Comparison of ENCODE assay signal across 11 cellular contexts in genomic region chr14:64550539-64551333, GRCh38. TPM values are rescaled to one million over a fixed set of nuclear protein-coding genes. Genes with fewer than 3 reads are reported as not detected.
A peak's percentile ranks its signal among the peaks of the same experiment; 100 is the strongest.
DNase-seq lines count a peak whose midpoint lies in the region; ATAC-seq and TF ChIP-seq lines count a peak whose summit lies in the region.
"Had no signal": no experiment of that assay in that cellular context is flagged by ENCODE, and none has a peak within 500 bp of the region (broad histone marks: within the 10 kb centered on the region; RNA-seq: fewer than 3 reads in every experiment).

No MANE protein-coding gene starts in this region.

- no peaks in the 10 kb centered on the region for H3K9me3 Mint-ChIP-seq in effector memory CD8-positive, alpha-beta T cell
- H3K9me3 Mint-ChIP-seq in nephron progenitor cell, result no peaks in the 10 kb centered on the region

- H3K4me1 Mint-ChIP-seq in effector memory CD8-positive, alpha-beta T cell (ENCODE audit: low read depth in 2 of 2), result peaks cover 6 to 14% of the 10 kb centered on the region in 2 donors
- peaks cover 9% of the 10 kb centered on the region for H3K4me1 Mint-ChIP-seq in nephron progenitor cell

- intact Hi-C loops in tibial artery (cut with DNase I; ENCODE audit: low total_unique reads), result no loop called here

- H3K4me3 ChIP-seq in tibial artery, result no peak overlapping the region

- H3K27ac Mint-ChIP-seq in effector memory CD8-positive, alpha-beta T cell, result no peak overlapping the region
- H3K27ac Mint-ChIP-seq in nephron progenitor cell, result no peak overlapping the region

- DNase-seq in DMS153 treated with DMSO at 0.1 percent for 48 hours (lab: John Stamatoyannopoulos, UW; ENCODE audit: unreplicated experiment) (peak; percentile 26), NCI-H1694 (lab: John Stamatoyannopoulos, UW) (peak; percentile 79), nephron progenitor cell (no peak), tibial artery (no peak), hepatic stellate cell (ENCODE audit: low spot score) (no peak), G401 (ENCODE audit: low spot score) (no peak)
- no peak for DNase-seq in effector memory CD8-positive, alpha-beta T cell
- DNase-seq: NCI-H187 treated with DMSO at 0.1 percent for 48 hours had no signal

- H3K9me3 ChIP-seq in tibial artery, result no peaks in the 10 kb centered on the region
- H3K9me3 ChIP-seq: prostate gland had no signal

- peak overlapping the region; percentile 42 to 70 for H3K4me3 Mint-ChIP-seq in effector memory CD8-positive, alpha-beta T cell
- H3K4me3 Mint-ChIP-seq in nephron progenitor cell, result peak overlapping the region; percentile 51

- H3K36me3 ChIP-seq in tibial artery, result no peaks in the 10 kb centered on the region
- H3K36me3 ChIP-seq: prostate gland had no signal

- TF ChIP-seq CTCF in nephron progenitor cell (IDR thresholded peaks at IDR 0.05) (no peak), tibial artery (IDR thresholded peaks at IDR 0.05) (no peak)

- H3K27ac ChIP-seq in tibial artery, result no peak overlapping the region
- H3K27ac ChIP-seq: prostate gland had no signal

- no peaks in the 10 kb centered on the region for H3K36me3 Mint-ChIP-seq in effector memory CD8-positive, alpha-beta T cell (ENCODE audit: insufficient read depth)
- H3K36me3 Mint-ChIP-seq in nephron progenitor cell (ENCODE audit: low read depth), result no peaks in the 10 kb centered on the region

- peaks cover 0 to 10% (median 4%) of the 10 kb centered on the region in 4 donors for H3K4me1 ChIP-seq in tibial artery
- H3K4me1 ChIP-seq: prostate gland had no signal

- in situ Hi-C loops in G401 (cut with HindIII; ENCODE audit: low sequenced_read_pairs), result no loop called here

- peaks cover 0 to 12% of the 10 kb centered on the region in 2 donors for H3K27me3 Mint-ChIP-seq in effector memory CD8-positive, alpha-beta T cell
- H3K27me3 Mint-ChIP-seq in nephron progenitor cell (ENCODE audit: low read depth, poor library complexity), result peaks cover 47% of the 10 kb centered on the region

- ATAC-seq in effector memory CD8-positive, alpha-beta T cell (replicated peaks), result no peak
- no peak for ATAC-seq in HG03159 (IDR thresholded peaks at IDR 0.05; ENCODE audit: unreplicated experiment)

- no peaks in the 10 kb centered on the region for H3K27me3 ChIP-seq in tibial artery

RNA-seq across cellular contexts. Expression of gene PPP1R36, which starts 1.0 kb away (rescaled TPM):
- total RNA-seq in G401 (2014; rRNA removed; shearing (Covaris generic)), result 0.25 TPM in 1 of 2 replicates, not detected in the other
- total RNA-seq: T-helper 1 cell treated with Interleukin-12 subunit alpha and Interleukin-12 subunit beta and Interleukin-4 antibody, amounts not matched to agents 30 ng/mL and 1 ng/mL, for 36 hours had no signal

RNA-seq across cellular contexts. Expression of gene HSPA2, which starts 10.2 kb away (rescaled TPM):
- not detected in 2 replicates for total RNA-seq in G401 (2014; rRNA removed; shearing (Covaris generic))

RNA-seq across cellular contexts. Expression of gene ZBTB1, which starts 46.2 kb away (rescaled TPM):
- 31.6 and 38.0 TPM in 2 replicates for total RNA-seq in G401 (2014; rRNA removed; shearing (Covaris generic))

RNA-seq across cellular contexts. Expression of gene ZBTB25, which starts 47.1 kb away (rescaled TPM):
- total RNA-seq in G401 (2014; rRNA removed; shearing (Covaris generic)), result 1.2 and 3.1 TPM in 2 replicates

Comparison
In these comparisons a context has a peak if more than half of its experiments do, and no peak if none do; other contexts are left out.
1. DNase-seq: peak in DMS153 treated with DMSO at 0.1 percent for 48 hours (single experiment) and NCI-H1694 (single experiment); none in effector memory CD8-positive, alpha-beta T cell (0 of 3), nephron progenitor cell (single experiment), tibial artery (0 of 2), hepatic stellate cell (single experiment) and G401 (single experiment).